Comparison of ENCODE assay signal across 8 cellular contexts in the genomic region with DNA sequence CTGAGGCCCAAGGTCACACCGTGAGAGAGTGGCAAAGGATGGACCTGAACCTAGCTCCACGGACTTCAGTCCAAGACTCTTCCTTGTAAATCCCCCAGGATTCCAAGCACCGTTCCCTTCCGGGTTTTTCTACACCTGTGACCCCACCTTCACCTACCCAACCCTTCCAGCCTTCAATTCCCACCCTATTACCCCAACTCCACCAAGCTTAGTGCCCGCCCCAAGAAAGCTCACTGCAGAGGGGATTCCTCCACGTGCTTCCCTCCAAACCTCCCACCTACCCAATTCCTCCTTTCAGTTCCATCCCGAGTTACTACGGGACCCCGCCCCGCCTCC. TPM values are rescaled to one million over a fixed set of nuclear protein-coding genes. Genes with fewer than 3 reads are reported as not detected.
A peak's percentile ranks its signal among the peaks of the same experiment; 100 is the strongest.
DNase-seq lines count a peak whose midpoint lies in the region; ATAC-seq and TF ChIP-seq lines count a peak whose summit lies in the region.

No MANE protein-coding gene starts in this region.

- H3K27ac Mint-ChIP-seq in activated CD4-positive, alpha-beta T cell treated with anti-CD3 and anti-CD28 coated beads for 36 hours = peak overlapping the region; percentile 92

- H3K9me3 Mint-ChIP-seq in activated CD4-positive, alpha-beta T cell treated with anti-CD3 and anti-CD28 coated beads for 36 hours (ENCODE audit: low read depth) = no peaks in the 10 kb centered on the region

- no peak for TF ChIP-seq CTCF in NB4 (IDR thresholded peaks at IDR 0.05; ENCODE audit: low read depth, low read length)
- TF ChIP-seq CTCF in astrocyte of the cerebellum (IDR thresholded peaks at IDR 0.05; ENCODE audit: low read depth, low read length, missing control alignments) = no peak

- intact Hi-C loops in activated CD4-positive, alpha-beta T cell treated with anti-CD3 and anti-CD28 coated beads for 36 hours (cut with DNase I, micrococcal nuclease) = loop anchor here (1.0 to 5.0 kb wide), 19 partner anchors 13 to 485 kb away; partner anchors contain the start of genes CCT3 (in 2 of the 2), SLC25A44 (in 2 of the 2), TSACC (in 2 of the 2) and ARHGEF2 (in 1 of the 2)

- H3K4me3 Mint-ChIP-seq in activated CD4-positive, alpha-beta T cell treated with anti-CD3 and anti-CD28 coated beads for 36 hours = peak overlapping the region; percentile 96

- peak overlapping the region; percentile 75 for H3K27ac ChIP-seq in temporal lobe (ENCODE audit: low read depth, low read length)

- peaks cover 33% of the 10 kb centered on the region for H3K36me3 Mint-ChIP-seq in activated CD4-positive, alpha-beta T cell treated with anti-CD3 and anti-CD28 coated beads for 36 hours (ENCODE audit: low read depth)

- peaks cover 29% of the 10 kb centered on the region for H3K4me1 Mint-ChIP-seq in activated CD4-positive, alpha-beta T cell treated with anti-CD3 and anti-CD28 coated beads for 36 hours

- TF ChIP-seq POLR2A in NB4 (IDR thresholded peaks at IDR 0.05; ENCODE audit: extremely low read depth, insufficient read length) = no peak

- DNase-seq in activated CD4-positive, alpha-beta T cell treated with anti-CD3 and anti-CD28 coated beads for 36 hours = no peak
- DNase-seq in activated CD4-positive, alpha-beta T cell treated with anti-CD3 and anti-CD28 coated beads for 48 hours = no peak
- DNase-seq in NB4 (ENCODE audit: low read depth) (no peak), astrocyte of the cerebellum (ENCODE audit: low read depth) (no peak), kidney glomerular epithelial cell (lab: John Stamatoyannopoulos, UW) (peak; percentile 22), D341Med (ENCODE audit: low spot score) (no peak), SKM-1 (lab: John Stamatoyannopoulos, UW; ENCODE audit: unreplicated experiment) (no peak)

- POLR2A ChIA-PET in activated CD4-positive, alpha-beta T cell treated with anti-CD3 and anti-CD28 coated beads for 36 hours (lab: Charles Lee) = interaction anchor here (0.6 to 1.7 kb wide), 12 partner anchors 10 to 544 kb away, joined by 3 to 8 read pairs (median 3); partner anchors contain the start of genes GLMP and PMF1

- ATAC-seq in activated CD4-positive, alpha-beta T cell treated with anti-CD3 and anti-CD28 coated beads for 36 hours = no peak

- H3K4me3 ChIP-seq in NB4 (ENCODE audit: low read depth, low read length) (peak overlapping the region; percentile 100), astrocyte of the cerebellum (ENCODE audit: low read depth, low read length) (peak overlapping the region; percentile 64)

- no peaks in the 10 kb centered on the region for H3K27me3 Mint-ChIP-seq in activated CD4-positive, alpha-beta T cell treated with anti-CD3 and anti-CD28 coated beads for 36 hours

- in situ Hi-C loops in astrocyte of the cerebellum (cut with HindIII; ENCODE audit: low sequenced_read_pairs) = loop anchor here (5.0 kb wide), 1 partner anchor 145 kb away; no protein-coding TSS in a partner anchor

- CTCF ChIA-PET in activated CD4-positive, alpha-beta T cell treated with anti-CD3 and anti-CD28 coated beads for 36 hours (lab: Charles Lee) = interaction anchor here (0.6 to 2.0 kb wide), 13 partner anchors 15 to 228 kb away, joined by 3 to 14 read pairs (median 4); partner anchors contain the start of genes CCT3, LAMTOR2 and PMF1

RNA-seq across cellular contexts. Expression of gene SMG5, which starts 0.5 kb away (rescaled TPM):
- 10 to 100 TPM; 61.7 to 64.6 TPM for total RNA-seq in activated CD4-positive, alpha-beta T cell treated with anti-CD3 and anti-CD28 coated beads for 36 hours
- 27.5 TPM for total RNA-seq in temporal lobe

RNA-seq across cellular contexts. Expression of gene TMEM79, which starts 2.0 kb away (rescaled TPM):
- 10 to 100 TPM; 10.2 to 10.5 TPM for total RNA-seq in activated CD4-positive, alpha-beta T cell treated with anti-CD3 and anti-CD28 coated beads for 36 hours
- total RNA-seq in temporal lobe = 0.98 TPM

RNA-seq across cellular contexts. Expression of gene GLMP, which starts 13.4 kb away (rescaled TPM):
- total RNA-seq in activated CD4-positive, alpha-beta T cell treated with anti-CD3 and anti-CD28 coated beads for 36 hours = 10 to 100 TPM; 10.8 to 12.1 TPM
- total RNA-seq in temporal lobe = 8.9 TPM

RNA-seq across cellular contexts. Expression of gene VHLL, which starts 17.0 kb away (rescaled TPM):
- total RNA-seq in activated CD4-positive, alpha-beta T cell treated with anti-CD3 and anti-CD28 coated beads for 36 hours = under 1 TPM in 1 of 2 experiments, not detected in 1; 0.28 TPM
- total RNA-seq in temporal lobe = 0.25 TPM

RNA-seq across cellular contexts. Expression of gene PAQR6, which starts 34.3 kb away (rescaled TPM):
- 1 to 10 TPM; 4.7 to 5.7 TPM for total RNA-seq in activated CD4-positive, alpha-beta T cell treated with anti-CD3 and anti-CD28 coated beads for 36 hours
- total RNA-seq in temporal lobe = 4.7 TPM
